Comparison of ENCODE assay signal across 9 cellular contexts in the genomic region with DNA sequence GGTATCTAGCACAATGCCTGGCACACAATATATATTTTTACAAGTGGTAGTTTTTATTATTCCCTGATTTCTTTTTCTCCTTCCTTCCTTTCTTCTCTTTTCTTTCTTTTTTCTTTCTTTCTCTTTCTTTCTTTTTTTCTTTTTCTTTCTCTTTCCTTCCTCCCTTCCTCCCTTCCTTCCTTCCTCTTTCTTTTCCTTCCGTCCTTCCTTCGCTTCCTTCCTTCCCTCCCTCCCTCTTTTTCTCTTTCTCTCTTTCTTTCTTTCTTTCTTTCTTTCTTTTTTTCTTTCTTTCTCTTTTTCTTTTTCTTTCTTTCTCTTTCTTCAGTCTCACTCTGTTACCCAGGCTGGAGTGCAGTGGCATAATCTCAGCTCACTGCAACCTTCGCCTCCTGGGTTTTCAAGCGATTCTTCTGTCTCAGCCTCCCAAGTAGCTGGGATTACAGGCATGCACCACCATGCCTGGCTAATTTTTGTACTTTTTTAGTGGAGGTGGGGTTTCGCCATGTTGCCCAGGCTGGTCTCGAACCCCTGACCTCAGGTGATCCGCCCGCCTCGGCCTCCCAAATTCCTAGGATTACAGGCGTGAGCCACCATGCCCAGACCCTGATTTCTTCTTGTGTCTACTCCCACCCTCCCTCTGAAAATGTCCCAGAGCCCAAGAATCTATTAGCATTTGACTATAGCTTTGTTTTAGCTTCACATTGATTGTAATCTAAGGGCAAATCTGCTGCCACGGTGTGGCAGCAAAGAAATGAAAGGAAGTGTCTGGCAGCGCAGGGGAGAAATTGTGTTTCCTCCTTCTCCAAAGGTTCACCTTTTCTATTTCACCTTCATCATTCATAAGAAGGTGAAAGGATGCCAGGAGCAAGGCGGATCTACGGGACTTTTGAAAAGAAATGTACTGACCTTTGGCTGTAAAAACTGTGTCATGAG. TPM values are rescaled to one million over a fixed set of nuclear protein-coding genes. Genes with fewer than 3 reads are reported as not detected.
DNase-seq lines count a peak whose midpoint lies in the region; ATAC-seq and TF ChIP-seq lines count a peak whose summit lies in the region.
"Had no signal": no experiment of that assay in that cellular context is flagged by ENCODE, and none has a peak within 500 bp of the region (broad histone marks: within the 10 kb centered on the region; RNA-seq: fewer than 3 reads in every experiment).

No MANE protein-coding gene starts in this region.

- H3K27ac Mint-ChIP-seq in activated T-helper 1 cell treated with anti-CD3 and anti-CD28 coated beads, Interleukin-12 subunit alpha, Interleukin-12 subunit beta, Interleukin-2, Interleukin-4 antibody, amounts not matched to agents 30 ng/mL and 10 ng/mL and 1 ng/mL, durations not matched to agents 14 hours and 24 hours and 36 hours = no peak overlapping the region

- DNase-seq in right cardiac atrium (no peak), left ventricle myocardium superior (no peak), M059J (ENCODE audit: low read depth) (peak; percentile 23), COLO668 (lab: John Stamatoyannopoulos, UW; ENCODE audit: unreplicated experiment) (no peak)
- no peak for DNase-seq in activated T-helper 1 cell treated with anti-CD3 and anti-CD28 coated beads, Interleukin-12 subunit alpha, Interleukin-12 subunit beta, Interleukin-2, Interleukin-4 antibody, amounts not matched to agents 30 ng/mL and 10 ng/mL and 1 ng/mL, durations not matched to agents 14 hours and 24 hours and 36 hours (ENCODE audit: low spot score)
- DNase-seq: cerebellar nuclear complex had no signal

- intact Hi-C loops in right cardiac atrium (cut with DNase I) (no loop called here), left ventricle myocardium superior (cut with micrococcal nuclease) (no loop called here)
- intact Hi-C loops in activated T-helper 1 cell treated with anti-CD3 and anti-CD28 coated beads, Interleukin-12 subunit alpha, Interleukin-12 subunit beta, Interleukin-2, Interleukin-4 antibody, amounts not matched to agents 30 ng/mL and 10 ng/mL and 1 ng/mL, durations not matched to agents 14 hours and 24 hours and 36 hours (cut with micrococcal nuclease) = no loop called here

- H3K27ac ChIP-seq in right cardiac atrium (ENCODE audit: low read length) = peak overlapping the region; percentile 60
- H3K27ac ChIP-seq in gastroesophageal sphincter = peak overlapping the region in 3 of 4 donors; percentile 35 to 75 (median 71)
- H3K27ac ChIP-seq in urinary bladder (ENCODE audit: low read depth) = peak overlapping the region; percentile 28

- no peaks in the 10 kb centered on the region for H3K9me3 ChIP-seq in right cardiac atrium (ENCODE audit: control insufficient read depth, low read length)
- H3K9me3 ChIP-seq in gastroesophageal sphincter = no peaks in the 10 kb centered on the region

- ATAC-seq in right cardiac atrium (no peak), left ventricle myocardium superior (no peak), gastroesophageal sphincter (no peak), GM18520 (IDR thresholded peaks at IDR 0.05; ENCODE audit: unreplicated experiment) (no peak)

- H3K4me1 ChIP-seq in right cardiac atrium (ENCODE audit: control insufficient read depth, insufficient read depth, low read length) (peaks cover 4% of the 10 kb centered on the region), gastroesophageal sphincter (peaks cover 3 to 28% (median 16%) of the 10 kb centered on the region in 3 donors), urinary bladder (ENCODE audit: insufficient read depth) (no peaks in the 10 kb centered on the region)

- WGBS in right cardiac atrium = 74% methylated on average over 14 of the region's 14 CpGs
- WGBS in gastroesophageal sphincter (ENCODE audit: low coverage in 1 of 2), 2 donors = 59 to 71% methylated on average over 10 to 13 of the region's 14 CpGs
- WGBS in urinary bladder = 75% methylated on average over 14 of the region's 14 CpGs

- H3K9me3 Mint-ChIP-seq in activated T-helper 1 cell treated with anti-CD3 and anti-CD28 coated beads, Interleukin-12 subunit alpha, Interleukin-12 subunit beta, Interleukin-2, Interleukin-4 antibody, amounts not matched to agents 30 ng/mL and 10 ng/mL and 1 ng/mL, durations not matched to agents 14 hours and 24 hours and 36 hours = no peaks in the 10 kb centered on the region

- no peak for TF ChIP-seq POLR2A in gastroesophageal sphincter (IDR thresholded peaks at IDR 0.05)

- peaks cover 7% of the 10 kb centered on the region for H3K4me1 Mint-ChIP-seq in activated T-helper 1 cell treated with anti-CD3 and anti-CD28 coated beads, Interleukin-12 subunit alpha, Interleukin-12 subunit beta, Interleukin-2, Interleukin-4 antibody, amounts not matched to agents 30 ng/mL and 10 ng/mL and 1 ng/mL, durations not matched to agents 14 hours and 24 hours and 36 hours (ENCODE audit: low read depth)

- H3K36me3 ChIP-seq in gastroesophageal sphincter (no peaks in the 10 kb centered on the region), urinary bladder (ENCODE audit: insufficient read depth) (no peaks in the 10 kb centered on the region)

- H3K4me3 Mint-ChIP-seq in activated T-helper 1 cell treated with anti-CD3 and anti-CD28 coated beads, Interleukin-12 subunit alpha, Interleukin-12 subunit beta, Interleukin-2, Interleukin-4 antibody, amounts not matched to agents 30 ng/mL and 10 ng/mL and 1 ng/mL, durations not matched to agents 14 hours and 24 hours and 36 hours = no peak overlapping the region

- TF ChIP-seq EP300 in gastroesophageal sphincter (IDR thresholded peaks at IDR 0.05) = no peak

- H3K36me3 Mint-ChIP-seq in activated T-helper 1 cell treated with anti-CD3 and anti-CD28 coated beads, Interleukin-12 subunit alpha, Interleukin-12 subunit beta, Interleukin-2, Interleukin-4 antibody, amounts not matched to agents 30 ng/mL and 10 ng/mL and 1 ng/mL, durations not matched to agents 14 hours and 24 hours and 36 hours (ENCODE audit: low read depth) = no peaks in the 10 kb centered on the region

- H3K27me3 Mint-ChIP-seq in activated T-helper 1 cell treated with anti-CD3 and anti-CD28 coated beads, Interleukin-12 subunit alpha, Interleukin-12 subunit beta, Interleukin-2, Interleukin-4 antibody, amounts not matched to agents 30 ng/mL and 10 ng/mL and 1 ng/mL, durations not matched to agents 14 hours and 24 hours and 36 hours (ENCODE audit: insufficient read depth) = peaks cover 19% of the 10 kb centered on the region

- TF ChIP-seq CTCF in gastroesophageal sphincter (IDR thresholded peaks at IDR 0.05) = peak in 1 of 4 experiments; percentile 15

- H3K27me3 ChIP-seq in right cardiac atrium (ENCODE audit: control insufficient read depth, insufficient read depth) (no peaks in the 10 kb centered on the region), gastroesophageal sphincter (no peaks in the 10 kb centered on the region)

- H3K4me3 ChIP-seq in right cardiac atrium (ENCODE audit: low read length) = no peak overlapping the region
- peak overlapping the region in 1 of 2 donors; percentile 17 for H3K4me3 ChIP-seq in gastroesophageal sphincter
- H3K4me3 ChIP-seq in urinary bladder (ENCODE audit: low read depth, low read length) = no peak overlapping the region

RNA-seq across cellular contexts. Expression of gene ABCB10, which starts 19.9 kb away (rescaled TPM):
- total RNA-seq in right cardiac atrium (10 to 100 TPM in 3 of 4 donors, 1 to 10 TPM in 1; 9.7 to 15.5 (median 11.5) TPM), left ventricle myocardium superior (11.0 TPM), gastroesophageal sphincter (10 to 100 TPM; 14.1 to 21.8 (median 18.1) TPM), urinary bladder (28.0 TPM)
- polyA plus RNA-seq in right cardiac atrium (5.4 TPM), urinary bladder (11.1 TPM)
- total RNA-seq in M059J (2014; rRNA removed; shearing (Covaris generic)) = 10.9 and 17.8 TPM in 2 replicates
- total RNA-seq in activated T-helper 1 cell treated with anti-CD3 and anti-CD28 coated beads, Interleukin-12 subunit alpha, Interleukin-12 subunit beta, Interleukin-2, Interleukin-4 antibody, amounts not matched to agents 30 ng/mL and 10 ng/mL and 1 ng/mL, durations not matched to agents 14 hours and 24 hours and 36 hours = 46.2 and 47.0 TPM in 2 replicates

RNA-seq across cellular contexts. Expression of gene TAF5L, which starts 47.5 kb away (rescaled TPM):
- total RNA-seq in right cardiac atrium = 10 to 100 TPM; 10.6 to 19.2 (median 12.1) TPM
- polyA plus RNA-seq in right cardiac atrium = 6.9 TPM
- total RNA-seq in left ventricle myocardium superior = 10.0 TPM
- total RNA-seq in M059J (2014; rRNA removed; shearing (Covaris generic)) = 22.7 and 23.6 TPM in 2 replicates
- 10 to 100 TPM; 20.5 to 30.4 (median 24.6) TPM for total RNA-seq in gastroesophageal sphincter
- 18.1 TPM for total RNA-seq in urinary bladder
- 19.3 TPM for polyA plus RNA-seq in urinary bladder
- 35.8 and 37.9 TPM in 2 replicates for total RNA-seq in activated T-helper 1 cell treated with anti-CD3 and anti-CD28 coated beads, Interleukin-12 subunit alpha, Interleukin-12 subunit beta, Interleukin-2, Interleukin-4 antibody, amounts not matched to agents 30 ng/mL and 10 ng/mL and 1 ng/mL, durations not matched to agents 14 hours and 24 hours and 36 hours

RNA-seq across cellular contexts. Expression of gene URB2, which starts 47.6 kb away (rescaled TPM):
- total RNA-seq in right cardiac atrium = 1 to 10 TPM; 3.5 to 7.5 (median 4.2) TPM
- polyA plus RNA-seq in right cardiac atrium = 1.9 TPM
- 2.9 TPM for total RNA-seq in left ventricle myocardium superior
- total RNA-seq in M059J (2014; rRNA removed; shearing (Covaris generic)) = 6.4 and 11.1 TPM in 2 replicates
- 10 to 100 TPM in 2 of 4 donors, 1 to 10 TPM in 2; 6.0 to 12.1 (median 9.2) TPM for total RNA-seq in gastroesophageal sphincter
- 8.0 TPM for total RNA-seq in urinary bladder
- polyA plus RNA-seq in urinary bladder = 4.0 TPM
- 37.3 and 38.4 TPM in 2 replicates for total RNA-seq in activated T-helper 1 cell treated with anti-CD3 and anti-CD28 coated beads, Interleukin-12 subunit alpha, Interleukin-12 subunit beta, Interleukin-2, Interleukin-4 antibody, amounts not matched to agents 30 ng/mL and 10 ng/mL and 1 ng/mL, durations not matched to agents 14 hours and 24 hours and 36 hours
